ENCODE assay signal across 8 cellular contexts in genomic region chr16:30010817-30011504, GRCh38. TPM values are rescaled to one million over a fixed set of nuclear protein-coding genes. Genes with fewer than 3 reads are reported as not detected.
DNase-seq lines count a peak whose midpoint lies in the region; ATAC-seq, FAIRE-seq and TF ChIP-seq lines count a peak whose summit lies in the region.

Gene DOC2A, minus strand, starts transcription at chr16:30011027. Its CDS starts 805 bp downstream, at chr16:30010222.

- no peak for FAIRE-seq in urothelium cell line (lab: Jason Lieb, UNC)

- H3K27me3 ChIP-seq in body of pancreas = peaks cover 3 to 20% of the 10 kb centered on the region in 2 donors
- H3K27me3 ChIP-seq in mesendoderm (ENCODE audit: insufficient read depth, low read length, poor library complexity) = no peaks in the 10 kb centered on the region

- peaks cover 22% of the 10 kb centered on the region for H3K4me1 ChIP-seq in body of pancreas
- no peaks in the 10 kb centered on the region for H3K4me1 ChIP-seq in mesendoderm (ENCODE audit: control insufficient read depth, low read depth, low read length)

- H3K9ac ChIP-seq in mesendoderm (ENCODE audit: low read length) = peak within 1 kb of the TSS; percentile 48

- H2BK15ac ChIP-seq in mesendoderm (replicated peaks; ENCODE audit: low read depth) = no peak within 1 kb of the TSS

- H3K56ac ChIP-seq in mesendoderm (ENCODE audit: low read length) = peak within 1 kb of the TSS; percentile 79

- no peak within 1 kb of the TSS for H2BK120ac ChIP-seq in mesendoderm (ENCODE audit: low read depth, low read length)

- no peaks in the 10 kb centered on the region for H3K9me3 ChIP-seq in body of pancreas

- H4K8ac ChIP-seq in mesendoderm (ENCODE audit: low read depth, low read length) = no peak within 1 kb of the TSS

- ATAC-seq in body of pancreas = no peak
- no peak for ATAC-seq in HG03565 (IDR thresholded peaks at IDR 0.05; ENCODE audit: unreplicated experiment)

- no peak within 1 kb of the TSS for H2BK5ac ChIP-seq in mesendoderm (ENCODE audit: low read length)

- no peak for TF ChIP-seq CTCF in body of pancreas (IDR thresholded peaks at IDR 0.05)

- WGBS in body of pancreas, 2 donors = 1% methylated on average over 84 of the region's 84 CpGs; no CpG with 5 or more reads in 1 of the 2 donors
- no CpG with 5 or more reads among the region's 84 CpGs for WGBS in mesendoderm (ENCODE audit: extremely low coverage, insufficient coverage, low lambda C conversion rate)

- no peak within 1 kb of the TSS for H3K18ac ChIP-seq in mesendoderm (ENCODE audit: low read length)

- H3K36me3 ChIP-seq in body of pancreas (replicated peaks in 1 of 2; ENCODE audit: insufficient read depth in 1 of 2, low read depth in 2 of 2) = no peaks in the 10 kb centered on the region
- no peaks in the 10 kb centered on the region for H3K36me3 ChIP-seq in mesendoderm (ENCODE audit: control insufficient read depth, insufficient read depth, low read length)

- H3K79me1 ChIP-seq in mesendoderm (ENCODE audit: low read length) = no peaks in the 10 kb centered on the region

- TF ChIP-seq POLR2A in body of pancreas (IDR thresholded peaks at IDR 0.05) = no peak

- peak; percentile 20 for DNase-seq in NCI-H2107 treated with DMSO at 0.1 percent for 48 hours (lab: John Stamatoyannopoulos, UW; ENCODE audit: unreplicated experiment)
- no peak for DNase-seq in NCI-H2107 (lab: John Stamatoyannopoulos, UW)
- peak; percentile 60 for DNase-seq in NCI-H748 (lab: John Stamatoyannopoulos, UW; ENCODE audit: unreplicated experiment)
- no peak for DNase-seq in body of pancreas
- DNase-seq in mesendoderm = peak; percentile 60
- DNase-seq in urothelium cell line (ENCODE audit: low spot score) = peak; percentile 48
- no peak for DNase-seq in stimulated activated CD8-positive, alpha-beta memory T cell treated with anti-CD3 and anti-CD28 coated beads, Interleukin-4, amount 100 ng/mL, for 48 hours

- H3K4ac ChIP-seq in mesendoderm (ENCODE audit: low read depth, low read length) = no peak within 1 kb of the TSS

- H3K4me3 ChIP-seq in body of pancreas (peak within 1 kb of the TSS; percentile 9 to 17), mesendoderm (ENCODE audit: low read length) (peak within 1 kb of the TSS; percentile 51)

- H3K23ac ChIP-seq in mesendoderm (ENCODE audit: low read length) = peak within 1 kb of the TSS; percentile 80

- H3K79me2 ChIP-seq in mesendoderm (ENCODE audit: control insufficient read depth, insufficient read depth, low read length) = no peaks in the 10 kb centered on the region

- no peak within 1 kb of the TSS for H3K27ac ChIP-seq in body of pancreas
- no peak within 1 kb of the TSS for H3K27ac ChIP-seq in mesendoderm (ENCODE audit: low read depth, low read length)

- H2AK5ac ChIP-seq in mesendoderm (ENCODE audit: low read length) = no peak within 1 kb of the TSS

- H4K5ac ChIP-seq in mesendoderm (ENCODE audit: low read length) = no peak within 1 kb of the TSS

- H3K4me2 ChIP-seq in mesendoderm (ENCODE audit: low read length) = peak within 1 kb of the TSS; percentile 95

- intact Hi-C loops in body of pancreas (cut with DNase I) = no loop called here

RNA-seq across cellular contexts. Expression of gene DOC2A, which starts in this region (rescaled TPM):
- total RNA-seq in body of pancreas = under 1 TPM in 1 of 2 donors, not detected in 1; 0.78 TPM
- polyA plus RNA-seq in mesendoderm (2013, experiment 1 of 2) = 0.84 TPM
- polyA plus RNA-seq in mesendoderm (2013, experiment 2 of 2) = 0.73 TPM

Comparison
In these comparisons a context has a peak if more than half of its experiments do, and no peak if none do; other contexts are left out.
1. DNase-seq: peak in NCI-H2107 treated with DMSO at 0.1 percent for 48 hours (single experiment), NCI-H748 (single experiment), mesendoderm (single experiment) and urothelium cell line (single experiment); none in NCI-H2107 (single experiment), body of pancreas (0 of 4) and stimulated activated CD8-positive, alpha-beta memory T cell treated with anti-CD3 and anti-CD28 coated beads, Interleukin-4, amount 100 ng/mL, for 48 hours (single experiment).